17 cellular contexts compared by ENCODE assay signal in the genomic region with DNA sequence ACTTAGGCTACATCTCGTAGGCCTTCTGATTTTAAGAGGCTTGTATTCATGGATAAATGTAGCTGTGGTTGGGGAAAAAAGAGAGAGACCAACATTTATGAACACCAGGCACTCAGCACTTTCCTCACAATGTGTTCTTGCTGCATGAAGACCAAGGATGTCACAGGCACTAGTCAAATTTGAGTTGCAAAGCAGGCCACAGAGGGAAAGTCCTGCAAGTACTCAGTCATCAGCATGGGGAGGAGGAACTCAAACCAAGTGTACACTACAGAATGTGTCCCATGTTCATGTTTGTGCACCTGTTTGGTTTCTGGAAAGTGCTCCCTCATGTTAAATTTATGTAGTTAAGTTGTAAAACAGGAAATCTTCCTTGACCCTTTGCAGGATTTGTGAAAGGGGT. TPM values are rescaled to one million over a fixed set of nuclear protein-coding genes. Genes with fewer than 3 reads are reported as not detected.
A peak's percentile ranks its signal among the peaks of the same experiment; 100 is the strongest.
DNase-seq lines count a peak whose midpoint lies in the region; ATAC-seq and TF ChIP-seq lines count a peak whose summit lies in the region.
"Had no signal": no experiment of that assay in that cellular context is flagged by ENCODE, and none has a peak within 500 bp of the region (broad histone marks: within the 10 kb centered on the region; RNA-seq: fewer than 3 reads in every experiment).

No MANE protein-coding gene starts in this region.

- H3K36me3 ChIP-seq in heart right ventricle, result no peaks in the 10 kb centered on the region
- H3K36me3 ChIP-seq: brain microvascular endothelial cell, pancreas, SJSA1 had no signal

- DNase-seq in memory B cell (ENCODE audit: low spot score in 2 of 2) (peak; percentile 29 to 64), occipital lobe (lab: John Stamatoyannopoulos, UW) (no peak), NCI-H524 treated with DMSO at 0.1 percent for 48 hours (lab: John Stamatoyannopoulos, UW) (no peak), MV-4-11 (lab: John Stamatoyannopoulos, UW) (no peak), heart right ventricle (no peak)
- DNase-seq: brain microvascular endothelial cell; head of caudate nucleus; pancreas; stimulated activated CD4-positive, alpha-beta T cell treated with anti-CD3 and anti-CD28 coated beads, Interleukin-15, amount 100 ng/mL, for 24 hours had no signal

- no peaks in the 10 kb centered on the region for H3K9me3 ChIP-seq in heart right ventricle
- H3K9me3 ChIP-seq: pancreas, SJSA1 had no signal

- intact Hi-C loops in heart right ventricle (cut with DNase I), result no loop called here

- ATAC-seq in GM18870 (IDR thresholded peaks at IDR 0.05; ENCODE audit: unreplicated experiment) (peak; percentile 60), GM21576 (IDR thresholded peaks at IDR 0.05; ENCODE audit: unreplicated experiment) (peak; percentile 56), HG03108 (IDR thresholded peaks at IDR 0.05; ENCODE audit: unreplicated experiment) (peak; percentile 57), memory B cell (ENCODE audit: low read depth) (peak; percentile 89), heart right ventricle (no peak)
- ATAC-seq: activated CD4-positive, CD25-positive, alpha-beta regulatory T cell treated with anti-CD3 and anti-CD28 coated beads, Interleukin-2, amount 50 U/mL, for 24 hours; pancreas; stimulated activated effector memory CD8-positive, alpha-beta T cell treated with anti-CD3 and anti-CD28 coated beads, Interleukin-12 subunit alpha, Interleukin-12 subunit beta, amount 100 ng/mL, for 72 hours had no signal

- no peak overlapping the region for H3K4me3 ChIP-seq in heart right ventricle
- H3K4me3 ChIP-seq: lung, pancreas, SJSA1 had no signal

- 97% methylated on average over 1 of the region's 1 CpG for WGBS in heart right ventricle, 2 donors

- H3K9me3 Mint-ChIP-seq in memory B cell, result no peaks in the 10 kb centered on the region
- H3K9me3 Mint-ChIP-seq: activated T-helper 2 cell treated with anti-CD3 and anti-CD28 coated beads, Interferon-gamma antibody, Interleukin-2, Interleukin-4, amounts not matched to agents 10 μg/mL and 5 μg/mL and 100 μg/mL, durations not matched to agents 14 hours and 24 hours and 36 hours; stimulated activated effector memory CD8-positive, alpha-beta T cell treated with anti-CD3 and anti-CD28 coated beads, Interleukin-12 subunit alpha, Interleukin-12 subunit beta, amount 100 ng/mL, for 72 hours had no signal

- H3K36me3 Mint-ChIP-seq in memory B cell, result peaks cover 3% of the 10 kb centered on the region
- H3K36me3 Mint-ChIP-seq: stimulated activated effector memory CD8-positive, alpha-beta T cell treated with anti-CD3 and anti-CD28 coated beads, Interleukin-12 subunit alpha, Interleukin-12 subunit beta, amount 100 ng/mL, for 72 hours had no signal

- no peaks in the 10 kb centered on the region for H3K27me3 Mint-ChIP-seq in memory B cell

- H3K27ac Mint-ChIP-seq in memory B cell, result peak overlapping the region; percentile 98
- H3K27ac Mint-ChIP-seq: activated T-helper 2 cell treated with anti-CD3 and anti-CD28 coated beads, Interferon-gamma antibody, Interleukin-2, Interleukin-4, amounts not matched to agents 10 μg/mL and 5 μg/mL and 100 μg/mL, durations not matched to agents 14 hours and 24 hours and 36 hours; stimulated activated effector memory CD8-positive, alpha-beta T cell treated with anti-CD3 and anti-CD28 coated beads, Interleukin-12 subunit alpha, Interleukin-12 subunit beta, amount 100 ng/mL, for 72 hours had no signal

- H3K27ac ChIP-seq in heart right ventricle, result no peak overlapping the region
- H3K27ac ChIP-seq: brain microvascular endothelial cell, pancreas, SJSA1 had no signal

- TF ChIP-seq CTCF in heart right ventricle (IDR thresholded peaks at IDR 0.05), result no peak

- H3K4me3 Mint-ChIP-seq in memory B cell, result peak overlapping the region; percentile 89
- H3K4me3 Mint-ChIP-seq: stimulated activated effector memory CD8-positive, alpha-beta T cell treated with anti-CD3 and anti-CD28 coated beads, Interleukin-12 subunit alpha, Interleukin-12 subunit beta, amount 100 ng/mL, for 72 hours had no signal

- H3K27me3 ChIP-seq in heart right ventricle, result no peaks in the 10 kb centered on the region
- H3K27me3 ChIP-seq: brain microvascular endothelial cell, pancreas, SJSA1 had no signal

- H3K4me1 Mint-ChIP-seq in memory B cell, result peaks cover 55% of the 10 kb centered on the region
- H3K4me1 Mint-ChIP-seq: stimulated activated effector memory CD8-positive, alpha-beta T cell treated with anti-CD3 and anti-CD28 coated beads, Interleukin-12 subunit alpha, Interleukin-12 subunit beta, amount 100 ng/mL, for 72 hours had no signal

- peaks cover 0 to 9% (median 0%) of the 10 kb centered on the region in 9 donors for H3K4me1 ChIP-seq in heart right ventricle
- H3K4me1 ChIP-seq: pancreas, SJSA1 had no signal

RNA-seq across cellular contexts. Expression of gene MAP3K7CL, which starts 8.7 kb away (rescaled TPM):
- total RNA-seq in occipital lobe, result 1.6 TPM
- total RNA-seq in heart right ventricle, result 10 to 100 TPM in 3 of 10 donors, 1 to 10 TPM in 4, under 1 TPM in 3; 0.64 to 62.1 (median 4.3) TPM
- 1 to 10 TPM; 2.6 to 3.2 TPM for polyA plus RNA-seq in heart right ventricle

RNA-seq across cellular contexts. Expression of gene CCT8, which starts 48.3 kb away (rescaled TPM):
- total RNA-seq in occipital lobe (310 TPM), heart right ventricle (100 to 1,000 TPM in 7 of 10 donors, 10 to 100 TPM in 3; 90.0 to 126 (median 112) TPM)
- polyA plus RNA-seq in heart right ventricle, result 100 to 1,000 TPM in 1 of 2 donors, 10 to 100 TPM in 1; 75.6 to 156 TPM

Comparison
In these comparisons a context has a peak if more than half of its experiments do, and no peak if none do; other contexts are left out.
1. ATAC-seq: peak in GM18870 (single experiment), GM21576 (single experiment), HG03108 (single experiment) and memory B cell (single experiment); none in heart right ventricle (0 of 8).
2. DNase-seq: peak in memory B cell (2 of 2); none in occipital lobe (single experiment), NCI-H524 treated with DMSO at 0.1 percent for 48 hours (single experiment), MV-4-11 (single experiment) and heart right ventricle (0 of 2).